ENCODE assay signal across 25 cellular contexts in the genomic region with DNA sequence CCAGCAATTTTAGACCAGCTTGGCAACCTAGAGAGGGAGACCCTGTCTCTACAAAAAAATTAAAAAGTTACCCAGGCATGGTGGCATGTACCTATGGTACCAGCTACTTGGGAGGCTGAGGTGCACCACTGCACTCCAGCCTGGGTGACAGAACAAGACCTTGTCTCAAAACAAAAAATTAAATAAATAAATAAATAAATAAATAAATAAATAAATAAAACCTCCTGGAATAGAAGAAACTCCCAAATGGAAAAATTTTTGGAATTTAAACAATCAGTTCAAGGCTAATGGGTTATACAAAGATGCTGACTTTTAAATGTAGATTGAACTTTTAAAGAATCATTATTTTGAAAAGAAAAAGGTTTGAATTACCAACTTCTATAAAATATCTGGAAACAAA.
"Had no signal": no experiment of that assay in that cellular context is flagged by ENCODE, and none has a peak within 500 bp of the region (broad histone marks: within the 10 kb centered on the region; RNA-seq: fewer than 3 reads in every experiment).

No MANE protein-coding gene starts in this region.

- H3K4me2 ChIP-seq: neural progenitor cell, smooth muscle cell had no signal

- H3K36me3 ChIP-seq: ovary had no signal

- H3K27ac Mint-ChIP-seq: mesothelial cell of epicardium; natural killer cell; nephron progenitor cell; neural progenitor cell; progenitor cell of endocrine pancreas; stimulated activated memory B cell treated with anti-CD40 and anti-IgM and Interleukin-4, amounts not matched to agents 10 μg/mL and 1 μg/mL and 100 μg/mL, for 72 hours had no signal

- H3K4me1 Mint-ChIP-seq: mesothelial cell of epicardium, neural progenitor cell had no signal

- H3K4me3 ChIP-seq: left ventricle myocardium inferior, lung, neural progenitor cell, ovary, right atrium auricular region, right lobe of liver, smooth muscle cell, suprapubic skin, thoracic aorta, tibial artery, upper lobe of right lung had no signal

- ATAC-seq: natural killer cell; right lobe of liver; stimulated activated memory B cell treated with anti-CD40 and anti-IgM and Interleukin-4, amounts not matched to agents 10 μg/mL and 1 μg/mL and 100 μg/mL, for 72 hours; upper lobe of right lung had no signal

- H3K9ac ChIP-seq: neural progenitor cell had no signal

- H3K27me3 ChIP-seq: neural progenitor cell, neutrophil, ovary, right atrium auricular region, right lobe of liver, suprapubic skin, tibial artery, upper lobe of right lung had no signal

- H3K4me1 ChIP-seq: left ventricle myocardium inferior, neural progenitor cell, right atrium auricular region, suprapubic skin, tibial artery, upper lobe of right lung had no signal

- H3K27me3 Mint-ChIP-seq: naive B cell; progenitor cell of endocrine pancreas; stimulated activated memory B cell treated with anti-CD40 and anti-IgM and Interleukin-4, amounts not matched to agents 10 μg/mL and 1 μg/mL and 100 μg/mL, for 72 hours had no signal

- H2AFZ ChIP-seq: neural progenitor cell had no signal

- H3K9me3 Mint-ChIP-seq: mesothelial cell of epicardium; naive B cell; natural killer cell; nephron progenitor cell; neural progenitor cell; stimulated activated memory B cell treated with anti-CD40 and anti-IgM and Interleukin-4, amounts not matched to agents 10 μg/mL and 1 μg/mL and 100 μg/mL, for 72 hours had no signal

- DNase-seq: islet precursor cell; left ventricle myocardium inferior; mesendoderm; naive B cell; natural killer cell; nephron progenitor cell; ovary; right lobe of liver; stimulated activated CD4-positive, alpha-beta T cell treated with anti-CD3 and anti-CD28 coated beads, Interleukin-1b, Interleukin-23, amount 100 ng/mL, for 48 hours; stimulated activated CD4-positive, alpha-beta T cell treated with anti-CD3 and anti-CD28 coated beads, Interleukin-2, amount 100 ng/mL, for 48 hours; stimulated activated CD4-positive, alpha-beta T cell treated with anti-CD3 and anti-CD28 coated beads, Interleukin-4, amount 100 ng/mL, for 4 hours; stimulated activated CD8-positive, alpha-beta memory T cell treated with anti-CD3 and anti-CD28 coated beads, Interleukin-4, amount 100 ng/mL, for 48 hours; stimulated activated naive CD4-positive, alpha-beta T cell treated with Interleukin-2 at 50 U/mL for 16 hours; tibial artery; upper lobe of right lung had no signal

- H3K9me3 ChIP-seq: left ventricle myocardium inferior, neutrophil, ovary, right atrium auricular region, right lobe of liver, suprapubic skin, thoracic aorta, tibial artery, upper lobe of right lung had no signal

- H3K27ac ChIP-seq: left ventricle myocardium inferior, neural progenitor cell, neutrophil, ovary, right atrium auricular region, right lobe of liver, suprapubic skin, thoracic aorta, tibial artery, upper lobe of right lung had no signal

- H3K4me3 Mint-ChIP-seq: mesothelial cell of epicardium; naive B cell; natural killer cell; nephron progenitor cell; neural progenitor cell; stimulated activated memory B cell treated with anti-CD40 and anti-IgM and Interleukin-4, amounts not matched to agents 10 μg/mL and 1 μg/mL and 100 μg/mL, for 72 hours had no signal
